Comparison of ENCODE assay signal across 11 cellular contexts in genomic region chr9:76297721-76298239, GRCh38.
DNase-seq lines count a peak whose midpoint lies in the region; ATAC-seq and TF ChIP-seq lines count a peak whose summit lies in the region.
"Had no signal": no experiment of that assay in that cellular context is flagged by ENCODE, and none has a peak within 500 bp of the region (broad histone marks: within the 10 kb centered on the region; RNA-seq: fewer than 3 reads in every experiment).

No MANE protein-coding gene starts in this region.

- no peaks in the 10 kb centered on the region for H3K4me1 Mint-ChIP-seq in Calu3 (ENCODE audit: low read depth, unreplicated experiment)

- no peak for TF ChIP-seq POLR2A in erythroblast (IDR thresholded peaks at IDR 0.05; ENCODE audit: low read length)

- no peaks in the 10 kb centered on the region for H3K9me3 Mint-ChIP-seq in Calu3 (ENCODE audit: low read depth, unreplicated experiment)

- H3K9me3 ChIP-seq in BLaER1 (no peaks in the 10 kb centered on the region), psoas muscle (no peaks in the 10 kb centered on the region)
- H3K9me3 ChIP-seq: Caco-2 had no signal

- no peak overlapping the region for H3K27ac ChIP-seq in BLaER1
- no peak overlapping the region for H3K27ac ChIP-seq in foreskin keratinocyte
- no peak overlapping the region for H3K27ac ChIP-seq in psoas muscle

- no peak overlapping the region for H3K4me3 Mint-ChIP-seq in Calu3 (ENCODE audit: low read depth, unreplicated experiment)

- WGBS in psoas muscle, 3 donors = 17 to 26% (median 19%) methylated on average over 14 of the region's 14 CpGs

- CTCF ChIA-PET in Calu3 (lab: Charles Lee) = interaction anchor here (0.5 kb wide), 1 partner anchor 19 kb away, joined by 3 read pairs; no protein-coding TSS in a partner anchor

- H3K27ac Mint-ChIP-seq in Calu3 (ENCODE audit: unreplicated experiment) = no peak overlapping the region

- H3K36me3 ChIP-seq in BLaER1 (no peaks in the 10 kb centered on the region), psoas muscle (ENCODE audit: insufficient read depth in 1 of 2, low read depth in 1 of 2) (no peaks in the 10 kb centered on the region)

- H3K27me3 Mint-ChIP-seq in Calu3 (ENCODE audit: unreplicated experiment) = no peaks in the 10 kb centered on the region

- ATAC-seq in foreskin keratinocyte (peak; percentile 26), psoas muscle (peak; percentile 43 to 68 (median 54)), GM18867 (IDR thresholded peaks at IDR 0.05; ENCODE audit: unreplicated experiment) (no peak), GM21360 (IDR thresholded peaks at IDR 0.05; ENCODE audit: unreplicated experiment) (no peak)

- H3K4me1 ChIP-seq in BLaER1 (peaks cover 74% of the 10 kb centered on the region), foreskin keratinocyte (peaks cover 3% of the 10 kb centered on the region), psoas muscle (no peaks in the 10 kb centered on the region)
- H3K4me1 ChIP-seq: Caco-2 had no signal

- DNase-seq in RPMI7951 (ENCODE audit: low read depth) = peak; percentile 27
- DNase-seq in foreskin keratinocyte = no peak
- peak; percentile 33 to 59 for DNase-seq in psoas muscle
- no peak for DNase-seq in Calu3
- no peak for DNase-seq in erythroblast (lab: John Stamatoyannopoulos, UW)
- DNase-seq: Caco-2; NCI-H1694 treated with DMSO at 0.1 percent for 48 hours; stimulated activated naive CD4-positive, alpha-beta T cell had no signal

- peak overlapping the region; percentile 81 for H3K4me2 ChIP-seq in BLaER1

- H3K27me3 ChIP-seq in BLaER1 (no peaks in the 10 kb centered on the region), foreskin keratinocyte (peaks cover 4% of the 10 kb centered on the region), psoas muscle (ENCODE audit: insufficient read depth in 3 of 3, low read length in 2 of 3) (peaks cover 0 to 2% (median 0%) of the 10 kb centered on the region in 3 donors)

- intact Hi-C loops in psoas muscle (cut with DNase I) (no loop called here), Calu3 (cut with micrococcal nuclease; ENCODE audit: unreplicated experiment) (loop anchor here (5.0 kb wide), 1 partner anchor 430 kb away; no protein-coding TSS in a partner anchor)

- H3K9ac ChIP-seq in BLaER1 = no peak overlapping the region; the same call in 1 of the 2 replicates

- BruUV-seq in Calu3 (replicated peaks; lab: Mats Ljungman, UMichigan) = no TSS peak

- H3K36me3 Mint-ChIP-seq in Calu3 (ENCODE audit: insufficient read depth, unreplicated experiment) = no peaks in the 10 kb centered on the region

- TF ChIP-seq CTCF in foreskin keratinocyte (conservative IDR thresholded peaks at IDR 0.05) = no peak
- no peak for TF ChIP-seq CTCF in psoas muscle (IDR thresholded peaks at IDR 0.05)
- no peak for TF ChIP-seq CTCF in Calu3 (IDR thresholded peaks at IDR 0.05; ENCODE audit: unreplicated experiment)

- H3K4me3 ChIP-seq in BLaER1 (peak overlapping the region; percentile 26; the same call in 1 of the 2 replicates), psoas muscle (no peak overlapping the region)

- no peaks in the 10 kb centered on the region for H4K20me1 ChIP-seq in BLaER1

Comparison
In these comparisons a context has a peak if more than half of its experiments do, and no peak if none do; other contexts are left out.
1. DNase-seq: peak in RPMI7951 (single experiment) and psoas muscle (2 of 2); none in foreskin keratinocyte (0 of 2), Calu3 (single experiment) and erythroblast (0 of 2).
2. ATAC-seq: peak in foreskin keratinocyte (single experiment) and psoas muscle (4 of 4); none in GM18867 (single experiment) and GM21360 (single experiment).